Comparison of ENCODE assay signal across 2 cellular contexts in the genomic region with DNA sequence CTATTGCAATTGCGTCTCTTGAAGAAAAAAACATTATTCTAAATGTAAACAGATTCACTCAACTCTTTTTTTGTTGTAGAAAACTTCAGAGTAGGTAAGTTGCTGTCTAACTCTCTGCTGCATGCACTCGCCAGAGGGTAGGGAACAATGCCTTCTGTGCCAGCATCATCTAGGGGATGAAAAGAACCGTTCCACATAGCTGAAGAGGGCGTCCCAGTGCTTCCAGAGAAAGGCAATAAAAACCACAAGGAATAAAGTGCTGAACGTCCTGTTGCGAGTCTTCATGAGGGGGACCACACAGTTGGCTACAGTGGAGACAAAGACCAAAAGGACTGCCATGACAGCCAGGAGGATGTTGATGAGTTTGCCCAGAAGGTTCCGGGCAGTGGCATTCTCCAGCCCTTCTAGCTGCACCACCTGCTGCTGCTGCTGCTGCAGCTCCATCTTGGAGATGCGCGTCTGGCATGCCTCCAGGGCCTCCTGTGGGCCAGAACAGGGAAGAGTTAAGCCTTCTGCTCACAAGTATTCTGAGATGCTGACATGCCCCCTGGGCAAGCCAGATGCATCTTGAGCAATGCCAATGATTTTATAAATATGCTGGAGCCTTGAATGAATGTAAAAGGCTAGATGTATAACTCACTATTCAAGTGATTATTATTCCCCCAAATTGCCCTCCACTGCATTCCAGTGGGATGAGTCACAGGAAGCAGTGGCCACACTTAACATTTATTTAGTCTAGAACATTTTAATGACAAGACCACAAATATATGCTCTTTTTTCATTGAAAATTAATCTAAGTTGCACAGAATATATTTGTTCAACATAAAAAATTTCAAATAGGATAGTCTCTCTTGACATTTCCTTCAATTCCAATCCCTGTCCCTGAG.
A peak's percentile ranks its signal among the peaks of the same experiment; 100 is the strongest.
TF ChIP-seq lines count a peak whose summit lies in the region.

No MANE protein-coding gene starts in this region.

TF ChIP-seq in HCT116, 20 proteins besides CTCF, POLR2A, EP300 and RAD21:
- no peak for TF ChIP-seq POLR2AphosphoS5 (IDR thresholded peaks at IDR 0.05; ENCODE audit: low read depth, low read length)
- peak; percentile 87 for TF ChIP-seq JUND (IDR thresholded peaks at IDR 0.05)
- peak; percentile 87 for TF ChIP-seq FOSL1 (IDR thresholded peaks at IDR 0.05; ENCODE audit: low read depth)
- TF ChIP-seq SIN3A (IDR thresholded peaks at IDR 0.05; ENCODE audit: low read depth): peak; percentile 53; the same call in 1 of the 2 replicates
- TF ChIP-seq CEBPB (IDR thresholded peaks at IDR 0.05; ENCODE audit: low read depth): peak; percentile 73
- TF ChIP-seq, protein P1, sequence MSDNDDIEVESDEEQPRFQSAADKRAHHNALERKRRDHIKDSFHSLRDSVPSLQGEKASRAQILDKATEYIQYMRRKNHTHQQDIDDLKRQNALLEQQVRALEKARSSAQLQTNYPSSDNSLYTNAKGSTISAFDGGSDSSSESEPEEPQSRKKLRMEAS (IDR thresholded peaks at IDR 0.05): peak; percentile 59; the same call in 1 of the 2 replicates
- TF ChIP-seq SP1 (IDR thresholded peaks at IDR 0.05; ENCODE audit: low read depth): peak; percentile 55
- no peak for TF ChIP-seq ZNF274 (IDR thresholded peaks at IDR 0.05; ENCODE audit: low read depth, low read length)
- TF ChIP-seq EZH2 (IDR thresholded peaks at IDR 0.05): no peak
- TF ChIP-seq CBX3 (IDR thresholded peaks at IDR 0.05; ENCODE audit: low read depth): peak; percentile 87
- peak; percentile 29; the same call in 1 of the 2 replicates for TF ChIP-seq SRF (IDR thresholded peaks at IDR 0.05; ENCODE audit: low read depth)

TF ChIP-seq in SK-N-SH, 30 proteins besides CTCF, POLR2A, EP300 and RAD21:
- TF ChIP-seq, protein P2, sequence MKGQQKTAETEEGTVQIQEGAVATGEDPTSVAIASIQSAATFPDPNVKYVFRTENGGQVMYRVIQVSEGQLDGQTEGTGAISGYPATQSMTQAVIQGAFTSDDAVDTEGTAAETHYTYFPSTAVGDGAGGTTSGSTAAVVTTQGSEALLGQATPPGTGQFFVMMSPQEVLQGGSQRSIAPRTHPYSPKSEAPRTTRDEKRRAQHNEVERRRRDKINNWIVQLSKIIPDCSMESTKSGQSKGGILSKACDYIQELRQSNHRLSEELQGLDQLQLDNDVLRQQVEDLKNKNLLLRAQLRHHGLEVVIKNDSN (IDR thresholded peaks at IDR 0.05; ENCODE audit: borderline replicate concordance, low read depth): no peak
- TF ChIP-seq RCOR1 (IDR thresholded peaks at IDR 0.05; ENCODE audit: low read length) (no peak), FOXJ3 (CRISPR knock-in tag; IDR thresholded peaks at IDR 0.05) (no peak), TAF1 (IDR thresholded peaks at IDR 0.05; ENCODE audit: borderline replicate concordance, low read depth, low read length) (no peak), NRF1 (IDR thresholded peaks at IDR 0.05; ENCODE audit: low read depth, low read length) (no peak), TCF12 (IDR thresholded peaks at IDR 0.05) (peak; percentile 80), FOSL2 (IDR thresholded peaks at IDR 0.05; ENCODE audit: borderline replicate concordance, low read depth) (peak; percentile 62; the same call in 1 of the 2 replicates), FOXM1 (IDR thresholded peaks at IDR 0.05; ENCODE audit: low read depth) (no peak; the same call in 1 of the 2 replicates), RXRA (IDR thresholded peaks at IDR 0.05; ENCODE audit: borderline replicate concordance, low read depth) (no peak), EZH2phosphoT487 (IDR thresholded peaks at IDR 0.05; ENCODE audit: borderline replicate concordance, low read depth) (no peak), MEF2A (IDR thresholded peaks at IDR 0.05; ENCODE audit: borderline replicate concordance, low read depth) (no peak), ELF1 (IDR thresholded peaks at IDR 0.05) (peak; percentile 26; the same call in 1 of the 2 replicates), SIN3A (IDR thresholded peaks at IDR 0.05; ENCODE audit: borderline replicate concordance, low read depth, low read length) (no peak), NFIC (IDR thresholded peaks at IDR 0.05; ENCODE audit: borderline replicate concordance) (peak; percentile 68; the same call in 1 of the 2 replicates), SMC3 (IDR thresholded peaks at IDR 0.05; ENCODE audit: low read depth, low read length) (no peak), POLR2AphosphoS5 (IDR thresholded peaks at IDR 0.05; ENCODE audit: low read depth, low read length) (peak; percentile 16; the same call in 1 of the 2 replicates), CHD2 (IDR thresholded peaks at IDR 0.05; ENCODE audit: low read length, partially characterized antibody) (no peak), MXI1 (IDR thresholded peaks at IDR 0.05; ENCODE audit: low read depth, low read length) (no peak), GABPA (IDR thresholded peaks at IDR 0.05; ENCODE audit: low read depth) (no peak), YY1 (IDR thresholded peaks at IDR 0.05; ENCODE audit: low read depth) (0 out of 2 replicates have a peak, but pooled peaks have one; percentile 52), RFX5 (IDR thresholded peaks at IDR 0.05; ENCODE audit: low read length) (no peak), TEAD4 (IDR thresholded peaks at IDR 0.05; ENCODE audit: borderline replicate concordance, insufficient read depth) (peak; percentile 76; the same call in 1 of the 2 replicates), GATA2 (CRISPR knock-in tag; IDR thresholded peaks at IDR 0.05) (no peak), JUND (IDR thresholded peaks at IDR 0.05) (peak; percentile 93)
- TF ChIP-seq, protein P3, sequence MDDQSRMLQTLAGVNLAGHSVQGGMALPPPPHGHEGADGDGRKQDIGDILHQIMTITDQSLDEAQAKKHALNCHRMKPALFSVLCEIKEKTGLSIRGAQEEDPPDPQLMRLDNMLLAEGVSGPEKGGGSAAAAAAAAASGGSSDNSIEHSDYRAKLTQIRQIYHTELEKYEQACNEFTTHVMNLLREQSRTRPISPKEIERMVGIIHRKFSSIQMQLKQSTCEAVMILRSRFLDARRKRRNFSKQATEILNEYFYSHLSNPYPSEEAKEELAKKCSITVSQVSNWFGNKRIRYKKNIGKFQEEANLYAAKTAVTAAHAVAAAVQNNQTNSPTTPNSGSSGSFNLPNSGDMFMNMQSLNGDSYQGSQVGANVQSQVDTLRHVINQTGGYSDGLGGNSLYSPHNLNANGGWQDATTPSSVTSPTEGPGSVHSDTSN (IDR thresholded peaks at IDR 0.05): peak; percentile 54
- TF ChIP-seq, protein P4, sequence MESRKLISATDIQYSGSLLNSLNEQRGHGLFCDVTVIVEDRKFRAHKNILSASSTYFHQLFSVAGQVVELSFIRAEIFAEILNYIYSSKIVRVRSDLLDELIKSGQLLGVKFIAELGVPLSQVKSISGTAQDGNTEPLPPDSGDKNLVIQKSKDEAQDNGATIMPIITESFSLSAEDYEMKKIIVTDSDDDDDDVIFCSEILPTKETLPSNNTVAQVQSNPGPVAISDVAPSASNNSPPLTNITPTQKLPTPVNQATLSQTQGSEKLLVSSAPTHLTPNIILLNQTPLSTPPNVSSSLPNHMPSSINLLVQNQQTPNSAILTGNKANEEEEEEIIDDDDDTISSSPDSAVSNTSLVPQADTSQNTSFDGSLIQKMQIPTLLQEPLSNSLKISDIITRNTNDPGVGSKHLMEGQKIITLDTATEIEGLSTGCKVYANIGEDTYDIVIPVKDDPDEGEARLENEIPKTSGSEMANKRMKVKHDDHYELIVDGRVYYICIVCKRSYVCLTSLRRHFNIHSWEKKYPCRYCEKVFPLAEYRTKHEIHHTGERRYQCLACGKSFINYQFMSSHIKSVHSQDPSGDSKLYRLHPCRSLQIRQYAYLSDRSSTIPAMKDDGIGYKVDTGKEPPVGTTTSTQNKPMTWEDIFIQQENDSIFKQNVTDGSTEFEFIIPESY (IDR thresholded peaks at IDR 0.05; ENCODE audit: borderline replicate concordance, low read depth): no peak
- TF ChIP-seq, protein P5, sequence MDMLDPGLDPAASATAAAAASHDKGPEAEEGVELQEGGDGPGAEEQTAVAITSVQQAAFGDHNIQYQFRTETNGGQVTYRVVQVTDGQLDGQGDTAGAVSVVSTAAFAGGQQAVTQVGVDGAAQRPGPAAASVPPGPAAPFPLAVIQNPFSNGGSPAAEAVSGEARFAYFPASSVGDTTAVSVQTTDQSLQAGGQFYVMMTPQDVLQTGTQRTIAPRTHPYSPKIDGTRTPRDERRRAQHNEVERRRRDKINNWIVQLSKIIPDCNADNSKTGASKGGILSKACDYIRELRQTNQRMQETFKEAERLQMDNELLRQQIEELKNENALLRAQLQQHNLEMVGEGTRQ (IDR thresholded peaks at IDR 0.05; ENCODE audit: borderline replicate concordance, low read depth, low read length): no peak
- TF ChIP-seq, protein P6, sequence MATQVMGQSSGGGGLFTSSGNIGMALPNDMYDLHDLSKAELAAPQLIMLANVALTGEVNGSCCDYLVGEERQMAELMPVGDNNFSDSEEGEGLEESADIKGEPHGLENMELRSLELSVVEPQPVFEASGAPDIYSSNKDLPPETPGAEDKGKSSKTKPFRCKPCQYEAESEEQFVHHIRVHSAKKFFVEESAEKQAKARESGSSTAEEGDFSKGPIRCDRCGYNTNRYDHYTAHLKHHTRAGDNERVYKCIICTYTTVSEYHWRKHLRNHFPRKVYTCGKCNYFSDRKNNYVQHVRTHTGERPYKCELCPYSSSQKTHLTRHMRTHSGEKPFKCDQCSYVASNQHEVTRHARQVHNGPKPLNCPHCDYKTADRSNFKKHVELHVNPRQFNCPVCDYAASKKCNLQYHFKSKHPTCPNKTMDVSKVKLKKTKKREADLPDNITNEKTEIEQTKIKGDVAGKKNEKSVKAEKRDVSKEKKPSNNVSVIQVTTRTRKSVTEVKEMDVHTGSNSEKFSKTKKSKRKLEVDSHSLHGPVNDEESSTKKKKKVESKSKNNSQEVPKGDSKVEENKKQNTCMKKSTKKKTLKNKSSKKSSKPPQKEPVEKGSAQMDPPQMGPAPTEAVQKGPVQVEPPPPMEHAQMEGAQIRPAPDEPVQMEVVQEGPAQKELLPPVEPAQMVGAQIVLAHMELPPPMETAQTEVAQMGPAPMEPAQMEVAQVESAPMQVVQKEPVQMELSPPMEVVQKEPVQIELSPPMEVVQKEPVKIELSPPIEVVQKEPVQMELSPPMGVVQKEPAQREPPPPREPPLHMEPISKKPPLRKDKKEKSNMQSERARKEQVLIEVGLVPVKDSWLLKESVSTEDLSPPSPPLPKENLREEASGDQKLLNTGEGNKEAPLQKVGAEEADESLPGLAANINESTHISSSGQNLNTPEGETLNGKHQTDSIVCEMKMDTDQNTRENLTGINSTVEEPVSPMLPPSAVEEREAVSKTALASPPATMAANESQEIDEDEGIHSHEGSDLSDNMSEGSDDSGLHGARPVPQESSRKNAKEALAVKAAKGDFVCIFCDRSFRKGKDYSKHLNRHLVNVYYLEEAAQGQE (IDR thresholded peaks at IDR 0.05; ENCODE audit: low read depth, low read length): no peak
- TF ChIP-seq, protein P1 (IDR thresholded peaks at IDR 0.05; ENCODE audit: low read depth): peak; percentile 52; the same call in 1 of the 2 replicates
- TF ChIP-seq, protein P7, sequence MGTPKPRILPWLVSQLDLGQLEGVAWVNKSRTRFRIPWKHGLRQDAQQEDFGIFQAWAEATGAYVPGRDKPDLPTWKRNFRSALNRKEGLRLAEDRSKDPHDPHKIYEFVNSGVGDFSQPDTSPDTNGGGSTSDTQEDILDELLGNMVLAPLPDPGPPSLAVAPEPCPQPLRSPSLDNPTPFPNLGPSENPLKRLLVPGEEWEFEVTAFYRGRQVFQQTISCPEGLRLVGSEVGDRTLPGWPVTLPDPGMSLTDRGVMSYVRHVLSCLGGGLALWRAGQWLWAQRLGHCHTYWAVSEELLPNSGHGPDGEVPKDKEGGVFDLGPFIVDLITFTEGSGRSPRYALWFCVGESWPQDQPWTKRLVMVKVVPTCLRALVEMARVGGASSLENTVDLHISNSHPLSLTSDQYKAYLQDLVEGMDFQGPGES (IDR thresholded peaks at IDR 0.05; ENCODE audit: low read depth, low read length): no peak
